1 cellular context compared by ENCODE assay signal in the genomic region with DNA sequence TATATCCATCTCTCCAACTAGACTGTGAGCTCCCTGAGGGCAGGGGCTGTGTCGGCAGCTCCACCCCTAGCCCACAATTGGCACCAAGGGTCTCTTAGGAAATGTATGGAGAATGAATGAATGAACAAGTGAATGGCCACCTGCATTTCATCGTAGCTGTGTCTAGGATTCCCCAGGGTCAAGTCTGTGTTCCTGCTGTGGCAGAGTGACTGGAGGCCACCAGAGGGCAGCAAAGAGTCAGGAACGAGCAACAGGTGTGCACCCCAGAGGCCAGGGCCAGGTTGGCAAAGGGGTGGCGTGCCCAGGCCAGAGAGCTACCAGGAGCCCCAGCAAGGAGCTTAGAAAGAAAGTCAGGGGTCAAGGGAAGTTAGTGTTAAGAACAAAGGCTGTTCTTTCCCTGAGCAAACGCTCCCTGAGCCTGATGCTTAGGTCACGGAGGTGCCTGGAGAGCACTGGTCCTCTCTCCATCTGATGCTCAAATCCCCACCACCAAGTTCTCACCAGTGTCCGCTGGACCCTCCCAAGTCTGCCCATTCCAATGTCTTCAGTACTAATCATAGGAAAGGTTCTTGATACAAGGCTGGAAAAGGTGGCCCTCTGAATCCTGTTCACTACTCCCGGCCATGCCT.
TF ChIP-seq lines count a peak whose summit lies in the region.

No MANE protein-coding gene starts in this region.

TF ChIP-seq in HepG2, 621 proteins besides CTCF, POLR2A, EP300 and RAD21 (continued from another document):
- TF ChIP-seq, protein P1, sequence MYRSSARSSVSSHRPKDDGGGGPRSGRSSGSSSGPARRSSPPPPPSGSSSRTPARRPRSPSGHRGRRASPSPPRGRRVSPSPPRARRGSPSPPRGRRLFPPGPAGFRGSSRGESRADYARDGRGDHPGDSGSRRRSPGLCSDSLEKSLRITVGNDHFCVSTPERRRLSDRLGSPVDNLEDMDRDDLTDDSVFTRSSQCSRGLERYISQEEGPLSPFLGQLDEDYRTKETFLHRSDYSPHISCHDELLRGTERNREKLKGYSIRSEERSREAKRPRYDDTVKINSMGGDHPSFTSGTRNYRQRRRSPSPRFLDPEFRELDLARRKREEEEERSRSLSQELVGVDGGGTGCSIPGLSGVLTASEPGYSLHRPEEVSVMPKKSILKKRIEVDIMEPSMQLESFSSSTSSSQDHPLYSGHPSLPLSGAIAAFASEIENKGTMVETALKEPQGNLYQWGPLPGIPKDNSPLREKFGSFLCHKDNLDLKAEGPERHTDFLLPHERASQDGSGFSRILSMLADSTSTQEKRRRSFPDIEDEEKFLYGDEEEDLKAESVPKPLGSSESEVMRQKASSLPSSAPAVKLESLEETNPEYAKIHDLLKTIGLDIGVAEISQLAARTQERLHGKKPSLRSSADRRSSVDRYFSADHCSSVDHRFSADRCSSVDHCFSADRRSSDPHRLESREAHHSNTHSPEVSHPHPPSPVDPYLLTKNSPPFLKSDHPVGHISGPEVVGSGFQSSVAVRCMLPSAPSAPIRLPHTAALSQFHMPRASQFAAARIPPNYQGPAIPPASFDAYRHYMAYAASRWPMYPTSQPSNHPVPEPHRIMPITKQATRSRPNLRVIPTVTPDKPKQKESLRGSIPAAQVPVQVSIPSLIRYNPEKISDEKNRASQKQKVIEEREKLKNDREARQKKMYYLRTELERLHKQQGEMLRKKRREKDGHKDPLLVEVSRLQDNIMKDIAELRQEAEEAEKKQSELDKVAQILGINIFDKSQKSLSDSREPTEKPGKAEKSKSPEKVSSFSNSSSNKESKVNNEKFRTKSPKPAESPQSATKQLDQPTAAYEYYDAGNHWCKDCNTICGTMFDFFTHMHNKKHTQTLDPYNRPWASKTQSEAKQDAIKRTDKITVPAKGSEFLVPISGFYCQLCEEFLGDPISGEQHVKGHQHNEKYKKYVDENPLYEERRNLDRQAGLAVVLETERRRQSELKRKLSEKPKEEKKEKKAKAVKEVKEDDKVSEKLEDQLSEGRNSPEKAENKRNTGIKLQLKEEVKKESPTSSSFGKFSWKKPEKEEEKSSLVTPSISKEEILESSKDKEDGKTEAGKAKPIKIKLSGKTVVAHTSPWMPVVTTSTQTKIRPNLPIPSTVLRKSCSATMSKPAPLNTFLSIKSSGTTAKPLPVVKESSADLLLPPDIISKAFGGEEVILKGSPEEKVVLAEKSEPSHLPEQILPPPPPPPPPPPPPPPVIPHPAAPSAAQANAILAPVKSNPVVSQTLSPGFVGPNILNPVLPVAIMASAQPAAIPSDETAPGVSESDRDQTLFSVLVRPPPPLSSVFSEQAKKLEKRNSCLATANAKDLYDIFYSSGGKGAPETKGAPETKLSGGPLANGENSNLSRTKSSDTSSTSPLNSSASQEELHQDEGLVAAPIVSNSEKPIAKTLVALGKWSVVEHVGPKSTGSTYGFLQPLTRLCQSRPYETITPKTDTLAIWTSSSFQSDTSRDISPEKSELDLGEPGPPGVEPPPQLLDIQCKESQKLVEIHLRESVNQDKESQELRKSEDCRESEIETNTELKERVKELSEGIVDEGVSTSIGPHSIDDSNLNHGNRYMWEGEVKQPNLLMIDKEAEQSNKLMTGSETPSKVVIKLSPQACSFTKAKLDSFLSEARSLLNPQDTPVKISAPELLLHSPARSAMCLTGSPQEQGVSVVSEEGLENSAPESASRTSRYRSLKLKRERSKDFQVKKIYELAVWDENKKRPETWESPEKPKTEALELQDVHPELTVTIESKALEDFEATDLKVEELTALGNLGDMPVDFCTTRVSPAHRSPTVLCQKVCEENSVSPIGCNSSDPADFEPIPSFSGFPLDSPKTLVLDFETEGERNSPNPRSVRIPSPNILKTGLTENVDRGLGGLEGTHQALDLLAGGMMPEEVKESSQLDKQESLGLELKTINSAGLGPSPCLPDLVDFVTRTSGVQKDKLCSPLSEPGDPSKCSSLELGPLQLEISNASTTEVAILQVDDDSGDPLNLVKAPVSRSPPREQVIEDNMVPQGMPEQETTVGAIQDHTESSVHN (CRISPR knock-in tag; IDR thresholded peaks at IDR 0.05), result peak; percentile 41; the same call in 1 of the 2 replicates
- TF ChIP-seq CERS6 (CRISPR knock-in tag; IDR thresholded peaks at IDR 0.05) (no peak), ZBTB33 (CRISPR knock-in tag; IDR thresholded peaks at IDR 0.05) (no peak), MIER3 (CRISPR knock-in tag; IDR thresholded peaks at IDR 0.05; ENCODE audit: borderline replicate concordance) (no peak), GPN1 (CRISPR knock-in tag; IDR thresholded peaks at IDR 0.05; ENCODE audit: borderline replicate concordance) (no peak), NR1H2 (CRISPR knock-in tag; IDR thresholded peaks at IDR 0.05; ENCODE audit: borderline replicate concordance, low read depth) (no peak), MLLT10 (CRISPR knock-in tag; IDR thresholded peaks at IDR 0.05) (no peak), ZNF468 (CRISPR knock-in tag; IDR thresholded peaks at IDR 0.05) (no peak)
